ENCODE assay signal across 30 cellular contexts in genomic region chr20:61916318-61916891, GRCh38.
"Had no signal": no experiment of that assay in that cellular context is flagged by ENCODE, and none has a peak within 500 bp of the region (broad histone marks: within the 10 kb centered on the region; RNA-seq: fewer than 3 reads in every experiment).

No MANE protein-coding gene starts in this region.

- DNase-seq: activated B cell treated with CpG ODN at 0.5 μM for 24 hours; activated CD4-positive, alpha-beta memory T cell treated with anti-CD3 and anti-CD28 coated beads for 36 hours; activated CD4-positive, alpha-beta T cell treated with anti-CD3 and anti-CD28 coated beads for 4 hours; activated CD4-positive, alpha-beta T cell treated with anti-CD3 and anti-CD28 coated beads, Interleukin-2, amount 10 ng/mL, durations not matched to agents 24 days and 14 days; activated CD4-positive, alpha-beta T cell treated with anti-CD3 and anti-CD28 coated beads, Interleukin-2, amount 50 U/mL, for 1 hour; activated CD4-positive, alpha-beta T cell treated with anti-CD3 and anti-CD28 coated beads, Interleukin-2, amount 50 U/mL, for 4 hours; activated CD4-positive, CD25-positive, alpha-beta regulatory T cell treated with anti-CD3 and anti-CD28 coated beads, Interleukin-2, amount 50 U/mL, for 72 hours; activated CD8-positive, alpha-beta memory T cell treated with anti-CD3 and anti-CD28 coated beads, Interleukin-2, amount 50 U/mL, for 4 hours; activated CD8-positive, alpha-beta T cell treated with anti-CD3 and anti-CD28 coated beads for 36 hours; activated effector memory CD4-positive, alpha-beta T cell treated with anti-CD3 and anti-CD28 coated beads, Interleukin-2, amount 50 U/mL, for 16 hours; activated gamma-delta T cell treated with Interleukin-2 at 50 U/mL for 16 hours; activated naive CD4-positive, alpha-beta T cell; activated naive CD4-positive, alpha-beta T cell treated with anti-CD3 and anti-CD28 coated beads for 36 hours; activated naive CD4-positive, alpha-beta T cell treated with anti-CD3 and anti-CD28 coated beads, Interleukin-2, amount 50 U/mL, for 16 hours; activated naive CD8-positive, alpha-beta T cell treated with anti-CD3 and anti-CD28 coated beads for 36 hours; activated T-cell treated with anti-CD3 and anti-CD28 coated beads for 4 hours; activated T-cell treated with anti-CD3 and anti-CD28 coated beads, Interleukin-2, amount 50 U/mL, for 1 hour; activated T-cell treated with anti-CD3 and anti-CD28 coated beads, Interleukin-2, amount 50 U/mL, for 4 hours; activated T-cell treated with anti-CD3 and anti-CD28 coated beads, Interleukin-2, amount 50 U/mL, for 72 hours; amygdala; anterior cingulate cortex; central memory CD4-positive, alpha-beta T cell; T-helper 2 cell; T-helper 9 cell had no signal

- H3K4me3 ChIP-seq: ascending aorta had no signal

- ATAC-seq: activated CD8-positive, alpha-beta T cell treated with anti-CD3 and anti-CD28 coated beads for 36 hours; activated naive CD4-positive, alpha-beta T cell treated with anti-CD3 and anti-CD28 coated beads, Interleukin-2, amount 50 U/mL, for 72 hours; activated T-cell treated with anti-CD3 and anti-CD28 coated beads, Interleukin-2, amount 50 U/mL, for 4 hours; activated T-cell treated with anti-CD3 and anti-CD28 coated beads, Interleukin-2, amount 50 U/mL, for 72 hours; activated T-helper 17 cell treated with anti-CD3 and anti-CD28 coated beads, Interleukin-2, amount 50 U/mL, for 72 hours had no signal

- H3K27me3 ChIP-seq: ascending aorta had no signal

- H3K4me1 ChIP-seq: ascending aorta had no signal

- H3K36me3 ChIP-seq: ascending aorta had no signal

- FAIRE-seq: colon, TTC549 had no signal

- H3K27ac ChIP-seq: ascending aorta, VCaP had no signal

- H3K9me3 ChIP-seq: ascending aorta had no signal
